8 cellular contexts compared by ENCODE assay signal in the genomic region with DNA sequence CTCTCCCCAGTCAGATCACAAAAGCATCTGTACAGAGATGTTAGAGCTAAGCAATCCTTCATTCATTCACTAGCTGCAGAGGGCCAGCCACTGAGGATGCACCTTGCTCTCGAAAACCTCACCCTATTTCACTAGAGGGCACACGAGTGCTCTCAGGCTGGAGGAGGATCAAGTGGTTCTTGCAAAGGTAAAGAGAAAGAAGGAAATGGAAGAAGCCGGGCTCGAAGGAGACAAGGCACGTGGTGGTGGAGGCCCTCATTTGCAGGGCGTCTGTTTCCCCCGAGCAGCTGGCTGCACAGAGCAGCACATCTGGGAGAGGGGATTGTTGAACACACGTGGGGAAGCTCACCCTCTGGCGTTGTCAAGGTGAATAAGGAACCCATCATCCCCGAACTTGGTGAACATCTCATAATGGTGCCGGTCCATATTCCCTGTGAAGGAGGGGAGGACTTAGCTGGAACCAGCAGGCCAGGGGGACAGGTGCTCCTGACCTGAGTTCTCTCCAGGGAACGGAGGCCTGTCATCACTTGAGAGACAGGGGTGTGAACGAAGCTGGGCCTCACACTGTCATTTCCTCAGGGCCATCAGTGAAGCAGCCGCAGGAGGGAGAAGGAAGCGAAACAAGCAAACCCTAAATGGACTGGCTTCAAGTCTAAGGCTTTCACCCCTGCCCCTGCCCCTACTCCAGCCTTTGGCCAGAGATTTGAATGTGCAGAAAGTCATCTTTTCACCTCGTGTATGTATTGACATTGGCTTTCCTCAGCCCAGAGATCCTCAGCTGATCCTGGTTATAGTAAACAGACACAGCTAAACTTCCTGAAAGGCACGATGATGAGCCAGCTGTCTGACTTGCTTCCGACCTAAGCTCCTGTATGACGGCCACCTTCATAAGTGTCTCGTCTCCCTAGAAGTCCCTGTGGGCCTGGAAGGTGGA. TPM values are rescaled to one million over a fixed set of nuclear protein-coding genes. Genes with fewer than 3 reads are reported as not detected.
DNase-seq lines count a peak whose midpoint lies in the region; ATAC-seq, FAIRE-seq and TF ChIP-seq lines count a peak whose summit lies in the region.

No MANE protein-coding gene starts in this region.

- in situ Hi-C loops in gastrocnemius medialis (cut with MboI; ENCODE audit: low sequenced_read_pairs in 4 of 4) = loop anchor here (10.0 to 25.0 kb wide), 4 partner anchors 75 to 697 kb away; partner anchors contain the start of gene ABCA10 (in 2 of the 4)

- H3K79me2 ChIP-seq in H1 (ENCODE audit: control insufficient read depth in 1 of 2, insufficient read depth in 2 of 2, low read length in 2 of 2) = no peaks in the 10 kb centered on the region

- no peak overlapping the region for H3K18ac ChIP-seq in H1 (ENCODE audit: extremely low read depth, low read length)

- no peak overlapping the region for H2AFZ ChIP-seq in H1 (ENCODE audit: low read length)

- no peak for FAIRE-seq in H1 (lab: Jason Lieb, UNC)

- peaks cover 54% of the 10 kb centered on the region for H3K36me3 Mint-ChIP-seq in nephron progenitor cell (ENCODE audit: low read depth)

- TF ChIP-seq RAD21 in H1 (IDR thresholded peaks at IDR 0.05 in 1 of 2, conservative IDR thresholded peaks at IDR 0.05 in 1 of 2; ENCODE audit: low read depth in 2 of 2, low read length in 2 of 2) = peak; percentile 54 to 59

- H3K79me1 ChIP-seq in H1 (ENCODE audit: low read depth, low read length) = no peaks in the 10 kb centered on the region; the same call in 1 of the 2 replicates

- H3K4me3 ChIP-seq in H1 (ENCODE audit: extremely low read depth in 1 of 4, insufficient read depth in 2 of 4, low read depth in 3 of 4, low read length in 4 of 4) (no peak overlapping the region), gastrocnemius medialis (no peak overlapping the region)

- POLR2A ChIA-PET in H1 (lab: Charles Lee; ENCODE audit: partially characterized antibody) = interaction anchor here (1.0 to 3.5 kb wide), 7 partner anchors 9 to 219 kb away, joined by 3 to 9 read pairs (median 3); partner anchors contain the start of gene PRKAR1A

- H2BK120ac ChIP-seq in H1 (replicated peaks; ENCODE audit: low read depth, low read length) = no peak overlapping the region

- TF ChIP-seq EP300 in H1 (IDR thresholded peaks at IDR 0.05; ENCODE audit: borderline replicate concordance in 1 of 2, low read depth in 2 of 2, low read length in 2 of 2) = no peak

- H3K36me3 ChIP-seq in H1 (ENCODE audit: control insufficient read depth in 2 of 4, insufficient read depth in 4 of 4, low read length in 3 of 4) (peaks cover 9 to 73% (median 24%) of the 10 kb centered on the region in 4 experiments), gastrocnemius medialis (peaks cover 0 to 49% of the 10 kb centered on the region in 2 donors)

- H3K4me1 ChIP-seq in H1 (replicated peaks in 1 of 4; ENCODE audit: control insufficient read depth in 3 of 4, insufficient read depth in 4 of 4, low read length in 3 of 4) (no peaks in the 10 kb centered on the region), gastrocnemius medialis (peaks cover 18 to 23% of the 10 kb centered on the region in 2 donors)

- no peak for TF ChIP-seq POLR2A in H1 (IDR thresholded peaks at IDR 0.05; ENCODE audit: control extremely low read depth in 1 of 2, low read depth in 2 of 2, low read length in 2 of 2)
- TF ChIP-seq POLR2A in gastrocnemius medialis (IDR thresholded peaks at IDR 0.05) = no peak

- no peak overlapping the region; the same call in 1 of the 2 replicates for H2BK5ac ChIP-seq in H1 (ENCODE audit: low read depth, low read length)

- CTCF ChIA-PET in H1 (lab: Charles Lee; ENCODE audit: partially characterized antibody) = interaction anchor here (0.6 to 5.0 kb wide), 17 partner anchors 12 to 787 kb away, joined by 3 to 27 read pairs (median 5); partner anchors contain the start of genes ABCA5 and FAM20A

- H2BK15ac ChIP-seq in H1 (ENCODE audit: low read length) = no peak overlapping the region

- WGBS in H1 (ENCODE audit: extremely low coverage in 1 of 2, insufficient coverage in 1 of 2, insufficient read length in 1 of 2, insufficient replicate concordance in 2 of 2, low coverage in 1 of 2, low lambda C conversion rate in 2 of 2, missing lambda C conversion rate in 1 of 2), 2 experiments = 91% methylated on average over 20 of the region's 20 CpGs; no CpG with 5 or more reads in 1 of the 2 experiments

- no peaks in the 10 kb centered on the region for H3K27me3 Mint-ChIP-seq in nephron progenitor cell (ENCODE audit: low read depth, poor library complexity)

- H3K56ac ChIP-seq in H1 (replicated peaks; ENCODE audit: insufficient read length, low read depth, low read length) = no peak overlapping the region

- H3K4ac ChIP-seq in H1 (replicated peaks; ENCODE audit: insufficient read length, low read depth, low read length) = no peak overlapping the region

- no peak overlapping the region for H4K5ac ChIP-seq in H1 (ENCODE audit: insufficient read length, low read depth, low read length)

- no peak overlapping the region for H4K91ac ChIP-seq in H1 (replicated peaks; ENCODE audit: insufficient read length, low read length)

- no peak overlapping the region for H4K8ac ChIP-seq in H1 (ENCODE audit: extremely low read depth, insufficient read depth, low read length)

- DNase-seq in DMS153 treated with DMSO at 0.1 percent for 48 hours (lab: John Stamatoyannopoulos, UW; ENCODE audit: unreplicated experiment) (peak; percentile 33), HT-29 (ENCODE audit: low spot score) (peak; percentile 12), H1 (ENCODE audit: low read depth in 1 of 2, low spot score in 2 of 2) (no peak), nephron progenitor cell (no peak), middle frontal gyrus (ENCODE audit: extremely low spot score, low spot score) (no peak), gastrocnemius medialis (no peak), KG1 (lab: John Stamatoyannopoulos, UW) (no peak)

- peak; percentile 17 to 34 (median 34); a peak in 3 of 4 replicates for TF ChIP-seq CTCF in H1 (IDR thresholded peaks at IDR 0.05; ENCODE audit: control extremely low read depth in 1 of 3, insufficient read depth in 1 of 3, low read depth in 1 of 3, low read length in 3 of 3)
- TF ChIP-seq CTCF in nephron progenitor cell (IDR thresholded peaks at IDR 0.05) = no peak
- no peak for TF ChIP-seq CTCF in gastrocnemius medialis (IDR thresholded peaks at IDR 0.05 in 4 of 5, conservative IDR thresholded peaks at IDR 0.05 in 1 of 5)

- H3K4me2 ChIP-seq in H1 (ENCODE audit: insufficient read depth in 1 of 2, low read depth in 2 of 2, low read length in 2 of 2) = no peak overlapping the region

- intact Hi-C loops in gastrocnemius medialis (cut with DNase I; ENCODE audit: low total_unique reads) = loop anchor here (5.0 kb wide), 2 partner anchors 72 to 217 kb away; no protein-coding TSS in a partner anchor

- H3K9me3 Mint-ChIP-seq in nephron progenitor cell = no peaks in the 10 kb centered on the region

- H3K4me3 Mint-ChIP-seq in nephron progenitor cell = no peak overlapping the region

- peak overlapping the region; percentile 95 for H3K27ac Mint-ChIP-seq in nephron progenitor cell

- peaks cover 0 to 5% of the 10 kb centered on the region in 2 experiments for H4K20me1 ChIP-seq in H1 (replicated peaks in 1 of 2; ENCODE audit: control insufficient read depth in 1 of 2, insufficient read depth in 2 of 2, low read length in 2 of 2)

- H3K9ac ChIP-seq in H1 (replicated peaks in 1 of 4; ENCODE audit: extremely low read depth in 1 of 4, low read depth in 3 of 4, low read length in 3 of 4) = no peak overlapping the region

- H3K23me2 ChIP-seq in H1 (ENCODE audit: low read depth, low read length) = no peaks in the 10 kb centered on the region

- no peaks in the 10 kb centered on the region for H3K27me3 ChIP-seq in H1 (replicated peaks in 1 of 4; ENCODE audit: control insufficient read depth in 3 of 4, extremely low read depth in 1 of 4, insufficient read depth in 3 of 4, low read length in 3 of 4)
- no peaks in the 10 kb centered on the region for H3K27me3 ChIP-seq in gastrocnemius medialis

- H3K4me1 Mint-ChIP-seq in nephron progenitor cell = no peaks in the 10 kb centered on the region

- no peak overlapping the region for H2BK12ac ChIP-seq in H1 (ENCODE audit: low read depth, low read length)

- H2AK5ac ChIP-seq in H1 (ENCODE audit: low read depth, low read length) = no peak overlapping the region

- H3K14ac ChIP-seq in H1 (ENCODE audit: insufficient read length) = no peak overlapping the region

- H2BK20ac ChIP-seq in H1 (ENCODE audit: low read length) = no peak overlapping the region

- ATAC-seq in gastrocnemius medialis = no peak
- ATAC-seq in HG03196 (IDR thresholded peaks at IDR 0.05; ENCODE audit: unreplicated experiment) = no peak

- H3K27ac ChIP-seq in H1 (ENCODE audit: low read depth, low read length) (no peak overlapping the region), gastrocnemius medialis (peak overlapping the region in 1 of 4 donors; percentile 31)

- no peak overlapping the region for H3K23ac ChIP-seq in H1 (ENCODE audit: insufficient read length)

- H3K9me3 ChIP-seq in H1 (ENCODE audit: insufficient read depth in 2 of 2, low read depth in 1 of 2, low read length in 1 of 2) (no peaks in the 10 kb centered on the region), gastrocnemius medialis (no peaks in the 10 kb centered on the region)

TF ChIP-seq in H1, 55 proteins besides CTCF, POLR2A, EP300 and RAD21 (continues in another document):
- TF ChIP-seq SIN3A (conservative IDR thresholded peaks at IDR 0.05 in 1 of 2, IDR thresholded peaks at IDR 0.05 in 1 of 2; ENCODE audit: low read depth in 1 of 2, low read length in 2 of 2) (no peak), BCL11A (IDR thresholded peaks at IDR 0.05; ENCODE audit: low read depth in 2 of 2, low read length in 2 of 2) (no peak), POLR2AphosphoS5 (IDR thresholded peaks at IDR 0.05; ENCODE audit: low read depth, low read length) (no peak), JUN (IDR thresholded peaks at IDR 0.05; ENCODE audit: low read depth, low read length) (no peak), SRF (IDR thresholded peaks at IDR 0.05; ENCODE audit: low read depth, low read length) (no peak), TAF7 (optimal IDR thresholded peaks at IDR 0.05; ENCODE audit: borderline replicate concordance, low read depth, low read length) (no peak), POU5F1 (IDR thresholded peaks at IDR 0.05; ENCODE audit: low read depth, low read length) (no peak), CHD1 (IDR thresholded peaks at IDR 0.05; ENCODE audit: low read depth, low read length) (no peak), PHF8 (conservative IDR thresholded peaks at IDR 0.05; ENCODE audit: low read depth, low read length) (no peak)

RNA-seq across cellular contexts. Expression of gene PRKAR1A, which starts 27.6 kb away (rescaled TPM):
- 86.4 and 119 TPM in 2 replicates for total RNA-seq in HT-29 (2014; rRNA removed; shearing (Covaris generic))
- total RNA-seq in H1 (2021; fragmentation: NEBNext Ultra II Directional; extraction: Animal tissue kit (Norgen Biotek cat#: 25700)) = 147 and 149 TPM in 2 replicates
- polyA plus RNA-seq in H1 (2011; rRNA removed) = 39.3 and 41.7 TPM in 2 replicates
- 97.8 TPM for polyA plus RNA-seq in H1 (2011; cell fraction: cytosol; rRNA removed)
- polyA plus RNA-seq in H1 (2011; cell fraction: nucleus; rRNA removed) = 71.6 TPM
- polyA plus RNA-seq in H1 (2012, experiment 1 of 2) = 130 to 145 TPM (median 136 TPM) in 4 replicates
- 18.5 TPM for polyA plus RNA-seq in H1 (2012, experiment 2 of 2)
- polyA plus RNA-seq in H1 (2013, experiment 1 of 2) = 54.5 TPM
- 56.0 TPM for polyA plus RNA-seq in H1 (2013, experiment 2 of 2)
- polyA minus RNA-seq in H1 (2011; rRNA and poly(A)+ RNA removed) = 106 and 131 TPM in 2 replicates
- polyA minus RNA-seq in H1 (2011; cell fraction: cytosol; rRNA and poly(A)+ RNA removed) = 176 TPM
- polyA minus RNA-seq in H1 (2011; cell fraction: nucleus; rRNA and poly(A)+ RNA removed) = 124 TPM
- total RNA-seq in gastrocnemius medialis = 100 to 1,000 TPM; 271 to 656 (median 557) TPM

Comparison
In these comparisons a context has a peak if more than half of its experiments do, and no peak if none do; other contexts are left out.
1. DNase-seq: peak in DMS153 treated with DMSO at 0.1 percent for 48 hours (single experiment) and HT-29 (single experiment); none in H1 (0 of 2), nephron progenitor cell (single experiment), middle frontal gyrus (single experiment), gastrocnemius medialis (0 of 2) and KG1 (single experiment).
2. CTCF ChIP-seq: peak in H1 (3 of 3); none in nephron progenitor cell (single experiment) and gastrocnemius medialis (0 of 5).